27 cellular contexts compared by ENCODE assay signal in the genomic region with DNA sequence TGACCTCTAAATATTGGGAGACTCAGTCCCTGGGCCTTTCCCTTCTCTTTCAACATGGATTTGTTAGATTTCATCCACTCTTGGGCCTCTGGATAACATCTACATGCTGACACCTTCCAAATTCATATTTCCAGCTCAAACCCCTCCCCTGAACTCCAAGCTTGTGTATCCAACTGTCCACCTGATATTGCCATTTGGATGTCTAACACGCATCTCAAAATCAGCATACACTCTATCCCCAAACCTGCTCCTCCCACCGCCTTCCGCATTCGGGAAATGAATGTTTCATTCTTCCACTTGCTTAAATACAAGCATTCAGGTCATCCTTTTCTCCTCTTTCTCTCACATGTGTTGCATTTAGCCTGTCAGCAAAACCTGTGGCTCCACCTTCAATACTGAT.
DNase-seq lines count a peak whose midpoint lies in the region; TF ChIP-seq lines count a peak whose summit lies in the region.
"Had no signal": no experiment of that assay in that cellular context is flagged by ENCODE, and none has a peak within 500 bp of the region (broad histone marks: within the 10 kb centered on the region; RNA-seq: fewer than 3 reads in every experiment).

No MANE protein-coding gene starts in this region.

- CTCF ChIA-PET in HEK293 (lab: Yijun Ruan, JAX) = interaction anchor here (0.5 kb wide), 1 partner anchor 22 kb away, joined by 3 read pairs; no protein-coding TSS in a partner anchor

- POLR2A ChIA-PET in HEK293 (lab: Yijun Ruan, JAX) = no interaction called here

- H3K4me3 ChIP-seq in HEK293 (ENCODE audit: low read depth, low read length) = no peak overlapping the region
- H3K4me3 ChIP-seq: A549; BLaER1; BLaER1 treated with 17β-estradiol and CSF1 and Interleukin-3, amounts not matched to agents 10 nM and 100 nM had no signal

- no peak overlapping the region for H3K27ac ChIP-seq in HEK293 (ENCODE audit: extremely low read depth, low read depth, low read length)
- H3K27ac ChIP-seq: 22Rv1; A549; BLaER1; BLaER1 treated with 17β-estradiol and CSF1 and Interleukin-3, amounts not matched to agents 10 nM and 100 nM; C4-2B had no signal

- no peak for TF ChIP-seq CTCF in HEK293 (tag by site-specific recombination; IDR thresholded peaks at IDR 0.05)

- H3K4me1 ChIP-seq in HEK293 (ENCODE audit: control insufficient read depth, insufficient read depth, low read length) = no peaks in the 10 kb centered on the region
- H3K4me1 ChIP-seq: A549, BE2C, Caco-2 had no signal

- no peak for DNase-seq in NCI-H128 (lab: John Stamatoyannopoulos, UW; ENCODE audit: unreplicated experiment)
- DNase-seq: 8988T; ACHN; AML-193; BE2C; C1 segment of cervical spinal cord; Caco-2; Calu3; CD4-positive, alpha-beta memory T cell; CD4-positive, alpha-beta T cell; CD4-positive, CD25-positive, alpha-beta regulatory T cell; CD8-positive, alpha-beta memory T cell; CD8-positive, alpha-beta T cell; COR-L47; DMS 273 treated with DMSO at 0.1 percent for 48 hours; DMS153; DMS53; DMS79; DMS79 treated with DMSO at 0.1 percent for 48 hours; DND-41; EL had no signal

- H3K36me3 ChIP-seq in HEK293 (ENCODE audit: control insufficient read depth in 2 of 2, insufficient read depth in 1 of 2, low read length in 2 of 2) = no peaks in the 10 kb centered on the region
- H3K36me3 ChIP-seq: BE2C; BLaER1; BLaER1 treated with 17β-estradiol and CSF1 and Interleukin-3, amounts not matched to agents 10 nM and 100 nM had no signal

- H3K9me3 ChIP-seq in HEK293 (ENCODE audit: control insufficient read depth, insufficient read depth, low read depth, low read length) = no peaks in the 10 kb centered on the region
- H3K9me3 ChIP-seq: A549, BE2C, BLaER1, Caco-2 had no signal

TF ChIP-seq in HEK293, 187 proteins besides CTCF, POLR2A, EP300 and RAD21:
- TF ChIP-seq ZNF211 (tag by site-specific recombination; IDR thresholded peaks at IDR 0.05; ENCODE audit: low read depth) (no peak), ZBTB8A (tag by site-specific recombination; IDR thresholded peaks at IDR 0.05) (no peak), KLF9 (tag by site-specific recombination; IDR thresholded peaks at IDR 0.05; ENCODE audit: low read depth) (no peak), ZNF843 (tag by site-specific recombination; IDR thresholded peaks at IDR 0.05) (no peak), ZNF664 (tag by site-specific recombination; IDR thresholded peaks at IDR 0.05) (no peak), ZSCAN30 (tag by site-specific recombination; IDR thresholded peaks at IDR 0.05) (no peak)
- TF ChIP-seq, protein P1, sequence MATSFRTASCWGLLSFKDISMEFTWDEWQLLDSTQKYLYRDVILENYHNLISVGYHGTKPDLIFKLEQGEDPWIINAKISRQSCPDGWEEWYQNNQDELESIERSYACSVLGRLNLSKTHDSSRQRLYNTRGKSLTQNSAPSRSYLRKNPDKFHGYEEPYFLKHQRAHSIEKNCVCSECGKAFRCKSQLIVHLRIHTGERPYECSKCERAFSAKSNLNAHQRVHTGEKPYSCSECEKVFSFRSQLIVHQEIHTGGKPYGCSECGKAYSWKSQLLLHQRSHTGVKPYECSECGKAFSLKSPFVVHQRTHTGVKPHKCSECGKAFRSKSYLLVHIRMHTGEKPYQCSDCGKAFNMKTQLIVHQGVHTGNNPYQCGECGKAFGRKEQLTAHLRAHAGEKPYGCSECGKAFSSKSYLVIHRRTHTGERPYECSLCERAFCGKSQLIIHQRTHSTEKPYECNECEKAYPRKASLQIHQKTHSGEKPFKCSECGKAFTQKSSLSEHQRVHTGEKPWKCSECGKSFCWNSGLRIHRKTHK (tag by site-specific recombination; IDR thresholded peaks at IDR 0.05) = peak; percentile 93
